Comparison of ENCODE assay signal across 17 cellular contexts in genomic region chr17:69928586-69928985, GRCh38.
DNase-seq lines count a peak whose midpoint lies in the region; ATAC-seq and TF ChIP-seq lines count a peak whose summit lies in the region.
"Had no signal": no experiment of that assay in that cellular context is flagged by ENCODE, and none has a peak within 500 bp of the region (broad histone marks: within the 10 kb centered on the region; RNA-seq: fewer than 3 reads in every experiment).

No MANE protein-coding gene starts in this region.

- intact Hi-C loops in PC-9 (cut with micrococcal nuclease; ENCODE audit: unreplicated experiment), result no loop called here

- H2AFZ ChIP-seq in PC-9, result peak overlapping the region; percentile 33; the same call in 1 of the 2 replicates

- no peaks in the 10 kb centered on the region for H3K36me3 ChIP-seq in PC-9 (ENCODE audit: low read depth)
- H3K36me3 ChIP-seq: BE2C had no signal

- POLR2A ChIA-PET in PC-9 (lab: Charles Lee; ENCODE audit: unreplicated experiment), result no interaction called here

- BruUV-seq in PC-9 (replicated peaks; lab: Mats Ljungman, UMichigan), result no TSS peak

- no peak overlapping the region for H3K4me2 ChIP-seq in PC-9

- CTCF ChIA-PET in PC-9 (lab: Charles Lee), result no interaction called here

- H3F3A ChIP-seq in PC-9 (ENCODE audit: insufficient read depth, low read depth), result no peaks in the 10 kb centered on the region

- H3K79me2 ChIP-seq in PC-9 (ENCODE audit: low read depth), result no peaks in the 10 kb centered on the region

- peaks cover 4% of the 10 kb centered on the region; the same call in 1 of the 2 replicates for H3K9me3 ChIP-seq in PC-9 (ENCODE audit: insufficient read depth, low read depth)
- H3K9me3 ChIP-seq: BE2C had no signal

- no peaks in the 10 kb centered on the region for H3K27me3 ChIP-seq in PC-9 (ENCODE audit: insufficient read depth, low read depth)
- H3K27me3 ChIP-seq: BE2C had no signal

- no peak for ATAC-seq in GM19455 (IDR thresholded peaks at IDR 0.05; ENCODE audit: unreplicated experiment)
- no peak for ATAC-seq in omental fat pad (ENCODE audit: low FRiP score)
- ATAC-seq: Right ventricle myocardium inferior had no signal

- H3K9me2 ChIP-seq in PC-9 (ENCODE audit: insufficient read depth), result no peaks in the 10 kb centered on the region; the same call in 1 of the 2 replicates

- H3K27ac ChIP-seq in PC-9, result no peak overlapping the region
- H3K27ac ChIP-seq: SK-N-MC had no signal

- H3K4me1 ChIP-seq in PC-9 (replicated peaks; ENCODE audit: insufficient read depth), result no peaks in the 10 kb centered on the region
- H3K4me1 ChIP-seq: BE2C had no signal

- no peaks in the 10 kb centered on the region for H4K20me1 ChIP-seq in PC-9 (ENCODE audit: insufficient read depth)

- TF ChIP-seq CTCF in PC-9 (conservative IDR thresholded peaks at IDR 0.05) (no peak), omental fat pad (IDR thresholded peaks at IDR 0.05) (no peak)

- DNase-seq in NCI-H2196 (lab: John Stamatoyannopoulos, UW; ENCODE audit: unreplicated experiment), result peak; percentile 5
- no peak for DNase-seq in NCI-H2196 treated with DMSO at 0.1 percent for 48 hours (lab: John Stamatoyannopoulos, UW; ENCODE audit: unreplicated experiment)
- peak; percentile 19 for DNase-seq in DMS53 (lab: John Stamatoyannopoulos, UW)
- no peak for DNase-seq in PC-9
- DNase-seq in glomerular endothelial cell (ENCODE audit: extremely low read depth, low read depth, low spot score), result peak; percentile 27
- DNase-seq in D341Med (ENCODE audit: low spot score), result no peak
- no peak for DNase-seq in omental fat pad (ENCODE audit: low spot score)
- DNase-seq: BE2C; CD4-positive, alpha-beta memory T cell; GDM1; H9; KG1; NCI-H1417; NCI-H187 had no signal

- no peak overlapping the region for H3K4me3 ChIP-seq in PC-9
- H3K4me3 ChIP-seq: SK-N-MC had no signal

Comparison
In these comparisons a context has a peak if more than half of its experiments do, and no peak if none do; other contexts are left out.
1. DNase-seq: peak in NCI-H2196 (single experiment), DMS53 (single experiment) and glomerular endothelial cell (single experiment); none in NCI-H2196 treated with DMSO at 0.1 percent for 48 hours (single experiment), PC-9 (0 of 2), D341Med (single experiment) and omental fat pad (single experiment).